1 cellular context compared by ENCODE assay signal in genomic region chr20:38446441-38447209, GRCh38.
TF ChIP-seq lines count a peak whose summit lies in the region.

No MANE protein-coding gene starts in this region.

TF ChIP-seq in HepG2, 621 proteins besides CTCF, POLR2A, EP300 and RAD21 (continued from another document and continues in another):
- TF ChIP-seq, protein P1, sequence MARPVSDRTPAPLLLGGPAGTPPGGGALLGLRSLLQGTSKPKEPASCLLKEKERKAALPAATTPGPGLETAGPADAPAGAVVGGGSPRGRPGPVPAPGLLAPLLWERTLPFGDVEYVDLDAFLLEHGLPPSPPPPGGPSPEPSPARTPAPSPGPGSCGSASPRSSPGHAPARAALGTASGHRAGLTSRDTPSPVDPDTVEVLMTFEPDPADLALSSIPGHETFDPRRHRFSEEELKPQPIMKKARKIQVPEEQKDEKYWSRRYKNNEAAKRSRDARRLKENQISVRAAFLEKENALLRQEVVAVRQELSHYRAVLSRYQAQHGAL (CRISPR knock-in tag; IDR thresholded peaks at IDR 0.05; ENCODE audit: not compliant biosample characterization) = peak; percentile 56
- TF ChIP-seq ELF3 (CRISPR knock-in tag; IDR thresholded peaks at IDR 0.05) = peak; percentile 99
- TF ChIP-seq ARID5B (CRISPR knock-in tag; IDR thresholded peaks at IDR 0.05) = peak; percentile 93
- TF ChIP-seq, protein P2, sequence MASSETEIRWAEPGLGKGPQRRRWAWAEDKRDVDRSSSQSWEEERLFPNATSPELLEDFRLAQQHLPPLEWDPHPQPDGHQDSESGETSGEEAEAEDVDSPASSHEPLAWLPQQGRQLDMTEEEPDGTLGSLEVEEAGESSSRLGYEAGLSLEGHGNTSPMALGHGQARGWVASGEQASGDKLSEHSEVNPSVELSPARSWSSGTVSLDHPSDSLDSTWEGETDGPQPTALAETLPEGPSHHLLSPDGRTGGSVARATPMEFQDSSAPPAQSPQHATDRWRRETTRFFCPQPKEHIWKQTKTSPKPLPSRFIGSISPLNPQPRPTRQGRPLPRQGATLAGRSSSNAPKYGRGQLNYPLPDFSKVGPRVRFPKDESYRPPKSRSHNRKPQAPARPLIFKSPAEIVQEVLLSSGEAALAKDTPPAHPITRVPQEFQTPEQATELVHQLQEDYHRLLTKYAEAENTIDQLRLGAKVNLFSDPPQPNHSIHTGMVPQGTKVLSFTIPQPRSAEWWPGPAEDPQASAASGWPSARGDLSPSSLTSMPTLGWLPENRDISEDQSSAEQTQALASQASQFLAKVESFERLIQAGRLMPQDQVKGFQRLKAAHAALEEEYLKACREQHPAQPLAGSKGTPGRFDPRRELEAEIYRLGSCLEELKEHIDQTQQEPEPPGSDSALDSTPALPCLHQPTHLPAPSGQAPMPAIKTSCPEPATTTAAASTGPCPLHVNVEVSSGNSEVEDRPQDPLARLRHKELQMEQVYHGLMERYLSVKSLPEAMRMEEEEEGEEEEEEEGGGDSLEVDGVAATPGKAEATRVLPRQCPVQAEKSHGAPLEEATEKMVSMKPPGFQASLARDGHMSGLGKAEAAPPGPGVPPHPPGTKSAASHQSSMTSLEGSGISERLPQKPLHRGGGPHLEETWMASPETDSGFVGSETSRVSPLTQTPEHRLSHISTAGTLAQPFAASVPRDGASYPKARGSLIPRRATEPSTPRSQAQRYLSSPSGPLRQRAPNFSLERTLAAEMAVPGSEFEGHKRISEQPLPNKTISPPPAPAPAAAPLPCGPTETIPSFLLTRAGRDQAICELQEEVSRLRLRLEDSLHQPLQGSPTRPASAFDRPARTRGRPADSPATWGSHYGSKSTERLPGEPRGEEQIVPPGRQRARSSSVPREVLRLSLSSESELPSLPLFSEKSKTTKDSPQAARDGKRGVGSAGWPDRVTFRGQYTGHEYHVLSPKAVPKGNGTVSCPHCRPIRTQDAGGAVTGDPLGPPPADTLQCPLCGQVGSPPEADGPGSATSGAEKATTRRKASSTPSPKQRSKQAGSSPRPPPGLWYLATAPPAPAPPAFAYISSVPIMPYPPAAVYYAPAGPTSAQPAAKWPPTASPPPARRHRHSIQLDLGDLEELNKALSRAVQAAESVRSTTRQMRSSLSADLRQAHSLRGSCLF (CRISPR knock-in tag; IDR thresholded peaks at IDR 0.05; ENCODE audit: borderline replicate concordance) = no peak; the same call in 1 of the 2 replicates
- peak; percentile 87; the same call in 1 of the 2 replicates for TF ChIP-seq ZNF746 (CRISPR knock-in tag; IDR thresholded peaks at IDR 0.05)
- peak; percentile 90 to 100; a peak in 3 of 4 replicates for TF ChIP-seq KLF16 (CRISPR knock-in tag; IDR thresholded peaks at IDR 0.05)
- peak; percentile 97; the same call in 1 of the 2 replicates for TF ChIP-seq SMAD9 (CRISPR knock-in tag; IDR thresholded peaks at IDR 0.05)
- TF ChIP-seq ZNF18 (CRISPR knock-in tag; IDR thresholded peaks at IDR 0.05; ENCODE audit: insufficient replicate concordance) = peak; percentile 94
- no peak for TF ChIP-seq ZNF468 (CRISPR knock-in tag; IDR thresholded peaks at IDR 0.05)
- peak; percentile 81 for TF ChIP-seq MIXL1 (CRISPR knock-in tag; IDR thresholded peaks at IDR 0.05)
- TF ChIP-seq ZNF749 (CRISPR knock-in tag; IDR thresholded peaks at IDR 0.05; ENCODE audit: borderline replicate concordance) = peak; percentile 84; the same call in 1 of the 2 replicates
- peak; percentile 83; the same call in 1 of the 2 replicates for TF ChIP-seq ZNF24 (IDR thresholded peaks at IDR 0.05)
- TF ChIP-seq, protein P3, sequence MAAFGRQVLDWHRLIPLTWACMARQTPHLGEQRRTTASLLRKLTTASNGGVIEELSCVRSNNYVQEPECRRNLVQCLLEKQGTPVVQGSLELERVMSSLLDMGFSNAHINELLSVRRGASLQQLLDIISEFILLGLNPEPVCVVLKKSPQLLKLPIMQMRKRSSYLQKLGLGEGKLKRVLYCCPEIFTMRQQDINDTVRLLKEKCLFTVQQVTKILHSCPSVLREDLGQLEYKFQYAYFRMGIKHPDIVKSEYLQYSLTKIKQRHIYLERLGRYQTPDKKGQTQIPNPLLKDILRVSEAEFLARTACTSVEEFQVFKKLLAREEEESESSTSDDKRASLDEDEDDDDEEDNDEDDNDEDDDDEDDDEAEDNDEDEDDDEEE (CRISPR knock-in tag; IDR thresholded peaks at IDR 0.05) = peak; percentile 91
- TF ChIP-seq ATF7-NPFF (CRISPR knock-in tag; IDR thresholded peaks at IDR 0.05; ENCODE audit: low read depth) = peak; percentile 95
- TF ChIP-seq ZNF512 (CRISPR knock-in tag; IDR thresholded peaks at IDR 0.05) = no peak; the same call in 1 of the 2 replicates
- TF ChIP-seq TMF1 (CRISPR knock-in tag; IDR thresholded peaks at IDR 0.05; ENCODE audit: low read depth) = peak; percentile 83; the same call in 1 of the 2 replicates
- TF ChIP-seq AFF4 (CRISPR knock-in tag; IDR thresholded peaks at IDR 0.05) = peak; percentile 88
- TF ChIP-seq, protein P4, sequence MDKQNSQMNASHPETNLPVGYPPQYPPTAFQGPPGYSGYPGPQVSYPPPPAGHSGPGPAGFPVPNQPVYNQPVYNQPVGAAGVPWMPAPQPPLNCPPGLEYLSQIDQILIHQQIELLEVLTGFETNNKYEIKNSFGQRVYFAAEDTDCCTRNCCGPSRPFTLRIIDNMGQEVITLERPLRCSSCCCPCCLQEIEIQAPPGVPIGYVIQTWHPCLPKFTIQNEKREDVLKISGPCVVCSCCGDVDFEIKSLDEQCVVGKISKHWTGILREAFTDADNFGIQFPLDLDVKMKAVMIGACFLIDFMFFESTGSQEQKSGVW (CRISPR knock-in tag; IDR thresholded peaks at IDR 0.05; ENCODE audit: borderline replicate concordance) = peak; percentile 89; the same call in 1 of the 2 replicates
- TF ChIP-seq ZNF530 (CRISPR knock-in tag; IDR thresholded peaks at IDR 0.05; ENCODE audit: low read depth) = 0 out of 2 replicates have a peak, but pooled peaks have one; percentile 61
- TF ChIP-seq, protein P5, sequence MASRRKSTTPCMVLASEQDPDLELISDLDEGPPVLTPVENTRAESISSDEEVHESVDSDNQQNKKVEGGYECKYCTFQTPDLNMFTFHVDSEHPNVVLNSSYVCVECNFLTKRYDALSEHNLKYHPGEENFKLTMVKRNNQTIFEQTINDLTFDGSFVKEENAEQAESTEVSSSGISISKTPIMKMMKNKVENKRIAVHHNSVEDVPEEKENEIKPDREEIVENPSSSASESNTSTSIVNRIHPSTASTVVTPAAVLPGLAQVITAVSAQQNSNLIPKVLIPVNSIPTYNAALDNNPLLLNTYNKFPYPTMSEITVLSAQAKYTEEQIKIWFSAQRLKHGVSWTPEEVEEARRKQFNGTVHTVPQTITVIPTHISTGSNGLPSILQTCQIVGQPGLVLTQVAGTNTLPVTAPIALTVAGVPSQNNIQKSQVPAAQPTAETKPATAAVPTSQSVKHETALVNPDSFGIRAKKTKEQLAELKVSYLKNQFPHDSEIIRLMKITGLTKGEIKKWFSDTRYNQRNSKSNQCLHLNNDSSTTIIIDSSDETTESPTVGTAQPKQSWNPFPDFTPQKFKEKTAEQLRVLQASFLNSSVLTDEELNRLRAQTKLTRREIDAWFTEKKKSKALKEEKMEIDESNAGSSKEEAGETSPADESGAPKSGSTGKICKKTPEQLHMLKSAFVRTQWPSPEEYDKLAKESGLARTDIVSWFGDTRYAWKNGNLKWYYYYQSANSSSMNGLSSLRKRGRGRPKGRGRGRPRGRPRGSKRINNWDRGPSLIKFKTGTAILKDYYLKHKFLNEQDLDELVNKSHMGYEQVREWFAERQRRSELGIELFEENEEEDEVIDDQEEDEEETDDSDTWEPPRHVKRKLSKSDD (CRISPR knock-in tag; IDR thresholded peaks at IDR 0.05; ENCODE audit: low read depth) = peak; percentile 76; the same call in 1 of the 2 replicates
- TF ChIP-seq PCBP2 (optimal IDR thresholded peaks at IDR 0.05; ENCODE audit: low read depth, low read length, poor library complexity, severe bottlenecking) = no peak
- TF ChIP-seq, protein P6, sequence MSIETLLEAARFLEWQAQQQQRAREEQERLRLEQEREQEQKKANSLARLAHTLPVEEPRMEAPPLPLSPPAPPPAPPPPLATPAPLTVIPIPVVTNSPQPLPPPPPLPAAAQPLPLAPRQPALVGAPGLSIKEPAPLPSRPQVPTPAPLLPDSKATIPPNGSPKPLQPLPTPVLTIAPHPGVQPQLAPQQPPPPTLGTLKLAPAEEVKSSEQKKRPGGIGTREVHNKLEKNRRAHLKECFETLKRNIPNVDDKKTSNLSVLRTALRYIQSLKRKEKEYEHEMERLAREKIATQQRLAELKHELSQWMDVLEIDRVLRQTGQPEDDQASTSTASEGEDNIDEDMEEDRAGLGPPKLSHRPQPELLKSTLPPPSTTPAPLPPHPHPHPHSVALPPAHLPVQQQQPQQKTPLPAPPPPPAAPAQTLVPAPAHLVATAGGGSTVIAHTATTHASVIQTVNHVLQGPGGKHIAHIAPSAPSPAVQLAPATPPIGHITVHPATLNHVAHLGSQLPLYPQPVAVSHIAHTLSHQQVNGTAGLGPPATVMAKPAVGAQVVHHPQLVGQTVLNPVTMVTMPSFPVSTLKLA (IDR thresholded peaks at IDR 0.05) = no peak
- TF ChIP-seq ELF4 (CRISPR knock-in tag; IDR thresholded peaks at IDR 0.05; ENCODE audit: borderline replicate concordance) = peak; percentile 86
- TF ChIP-seq, protein P7, sequence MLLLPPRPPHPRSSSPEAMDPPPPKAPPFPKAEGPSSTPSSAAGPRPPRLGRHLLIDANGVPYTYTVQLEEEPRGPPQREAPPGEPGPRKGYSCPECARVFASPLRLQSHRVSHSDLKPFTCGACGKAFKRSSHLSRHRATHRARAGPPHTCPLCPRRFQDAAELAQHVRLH (CRISPR knock-in tag; IDR thresholded peaks at IDR 0.05; ENCODE audit: borderline replicate concordance, low read depth) = peak; percentile 99
- TF ChIP-seq SNAI1 (CRISPR knock-in tag; IDR thresholded peaks at IDR 0.05; ENCODE audit: borderline replicate concordance) = peak; percentile 72; the same call in 1 of the 2 replicates
- peak; percentile 11; the same call in 1 of the 2 replicates for TF ChIP-seq NFIB (CRISPR knock-in tag; IDR thresholded peaks at IDR 0.05; ENCODE audit: borderline replicate concordance)
- TF ChIP-seq DR1 (CRISPR knock-in tag; IDR thresholded peaks at IDR 0.05) = peak; percentile 95; the same call in 1 of the 2 replicates
